2 cellular contexts compared by ENCODE assay signal in the genomic region with DNA sequence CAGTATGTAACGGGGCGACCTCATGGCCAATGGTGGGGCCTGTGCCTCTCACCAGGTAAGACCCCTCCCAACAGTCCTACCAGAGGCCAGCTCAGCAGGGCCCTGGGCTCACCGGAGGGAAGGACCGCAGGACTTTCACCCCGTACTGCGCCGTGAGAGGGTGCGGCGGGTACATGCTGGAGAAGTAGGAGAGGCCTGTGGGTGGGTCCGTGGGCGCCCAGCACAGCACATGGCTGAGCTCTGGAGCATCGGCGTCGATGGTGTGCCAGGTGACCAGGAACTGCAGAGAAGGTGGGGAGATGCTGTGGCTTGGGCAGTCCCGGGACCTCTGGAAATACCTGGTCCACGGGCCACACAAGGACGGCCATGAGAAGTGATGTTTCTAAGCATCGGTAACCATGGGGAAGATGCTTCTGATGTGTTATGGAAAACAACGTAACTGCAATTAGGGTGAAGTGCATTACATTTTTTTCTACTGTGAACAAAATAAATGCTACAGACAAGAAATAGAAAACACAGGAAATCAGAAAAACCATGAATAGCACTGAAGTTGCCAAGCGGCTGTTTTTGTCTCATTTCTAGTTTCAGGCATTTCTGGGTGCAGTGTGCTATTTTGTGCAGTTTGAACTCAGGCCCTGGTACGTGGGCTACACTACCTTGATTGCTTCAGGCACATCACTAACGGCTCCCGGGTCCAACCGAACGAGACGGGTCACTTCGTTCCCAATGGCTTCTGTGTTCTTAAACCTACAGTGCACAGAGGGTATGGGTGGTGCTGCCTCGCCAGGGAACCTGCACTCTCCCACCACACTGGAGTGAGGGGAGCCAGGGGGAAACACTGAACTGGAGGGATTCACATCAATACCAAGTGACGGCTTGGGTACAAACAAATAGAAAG.
TF ChIP-seq lines count a peak whose summit lies in the region.

No MANE protein-coding gene starts in this region.

TF ChIP-seq in IMR-90, 13 proteins besides CTCF, POLR2A, EP300 and RAD21:
- TF ChIP-seq BHLHE40 (IDR thresholded peaks at IDR 0.05; ENCODE audit: low read depth, low read length) (no peak), MAZ (IDR thresholded peaks at IDR 0.05; ENCODE audit: borderline replicate concordance, low read depth, low read length) (no peak), RCOR1 (IDR thresholded peaks at IDR 0.05; ENCODE audit: insufficient replicate concordance, low read length) (no peak)

TF ChIP-seq in GM12878, 131 proteins besides CTCF, POLR2A, EP300 and RAD21:
- TF ChIP-seq, protein P1, sequence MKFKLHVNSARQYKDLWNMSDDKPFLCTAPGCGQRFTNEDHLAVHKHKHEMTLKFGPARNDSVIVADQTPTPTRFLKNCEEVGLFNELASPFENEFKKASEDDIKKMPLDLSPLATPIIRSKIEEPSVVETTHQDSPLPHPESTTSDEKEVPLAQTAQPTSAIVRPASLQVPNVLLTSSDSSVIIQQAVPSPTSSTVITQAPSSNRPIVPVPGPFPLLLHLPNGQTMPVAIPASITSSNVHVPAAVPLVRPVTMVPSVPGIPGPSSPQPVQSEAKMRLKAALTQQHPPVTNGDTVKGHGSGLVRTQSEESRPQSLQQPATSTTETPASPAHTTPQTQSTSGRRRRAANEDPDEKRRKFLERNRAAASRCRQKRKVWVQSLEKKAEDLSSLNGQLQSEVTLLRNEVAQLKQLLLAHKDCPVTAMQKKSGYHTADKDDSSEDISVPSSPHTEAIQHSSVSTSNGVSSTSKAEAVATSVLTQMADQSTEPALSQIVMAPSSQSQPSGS (IDR thresholded peaks at IDR 0.05; ENCODE audit: low read length), result no peak
- no peak for TF ChIP-seq TBL1XR1 (IDR thresholded peaks at IDR 0.05; ENCODE audit: low read depth, low read length)
